21 cellular contexts compared by ENCODE assay signal in the genomic region with DNA sequence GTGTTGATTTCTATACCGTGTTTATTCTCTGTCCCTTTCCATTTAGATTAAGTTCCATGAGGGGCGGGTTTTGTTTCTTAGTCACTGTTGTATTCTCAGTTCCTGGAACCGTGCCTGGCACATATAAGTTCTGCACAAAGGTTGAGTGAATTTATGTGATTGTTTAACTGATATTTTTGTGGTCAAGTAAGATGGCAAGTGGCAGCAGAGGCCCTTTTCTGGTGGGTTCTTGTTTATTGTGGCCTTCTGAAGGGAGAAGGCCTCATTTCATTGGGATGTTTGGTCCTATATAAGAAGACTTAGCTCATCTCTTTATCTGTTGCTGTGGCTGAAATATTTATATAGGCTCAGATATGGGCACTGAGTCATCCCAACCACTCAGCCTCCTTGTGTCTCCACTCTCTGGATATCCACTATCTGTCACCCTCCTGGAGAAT.
A peak's percentile ranks its signal among the peaks of the same experiment; 100 is the strongest.
DNase-seq lines count a peak whose midpoint lies in the region; TF ChIP-seq lines count a peak whose summit lies in the region.
"Had no signal": no experiment of that assay in that cellular context is flagged by ENCODE, and none has a peak within 500 bp of the region (broad histone marks: within the 10 kb centered on the region; RNA-seq: fewer than 3 reads in every experiment).

No MANE protein-coding gene starts in this region.

- BruUV-seq in MCF 10A (replicated peaks; lab: Mats Ljungman, UMichigan) (no TSS peak), mammary epithelial cell (replicated peaks; lab: Mats Ljungman, UMichigan) (no TSS peak)

- no peak overlapping the region for H3K9ac ChIP-seq in mammary epithelial cell (ENCODE audit: insufficient read depth, low read length)
- H3K9ac ChIP-seq: neural progenitor cell had no signal

- no peak for TF ChIP-seq CTCF in MCF 10A (IDR thresholded peaks at IDR 0.05; ENCODE audit: unreplicated experiment)
- no peak for TF ChIP-seq CTCF in mammary epithelial cell (conservative IDR thresholded peaks at IDR 0.05 in 1 of 2, IDR thresholded peaks at IDR 0.05 in 1 of 2; ENCODE audit: extremely low read depth in 1 of 2, insufficient read depth in 1 of 2, low read depth in 1 of 2, low read length in 2 of 2)
- TF ChIP-seq CTCF in fibroblast of mammary gland (conservative IDR thresholded peaks at IDR 0.05; ENCODE audit: control insufficient read depth, insufficient read depth, low read depth, low read length): no peak

- no peak overlapping the region for H3K27ac Mint-ChIP-seq in MCF 10A (ENCODE audit: low read depth, unreplicated experiment)
- H3K27ac Mint-ChIP-seq: endodermal cell; GM23338; neural progenitor cell; stimulated activated naive B cell treated with anti-CD40 and anti-IgM and Interleukin-4, amounts not matched to agents 10 μg/mL and 1 μg/mL and 100 μg/mL, for 72 hours; T-helper 17 cell had no signal

- H3K27me3 ChIP-seq in mammary epithelial cell (ENCODE audit: insufficient read depth, low read length) (no peaks in the 10 kb centered on the region), SJSA1 (replicated peaks) (no peaks in the 10 kb centered on the region)
- H3K27me3 ChIP-seq: neural progenitor cell, tibial nerve had no signal

- WGBS in mammary epithelial cell (ENCODE audit: low coverage, missing lambda C conversion rate): 74% methylated on average over 3 of the region's 3 CpGs

- intact Hi-C loops in MCF 10A (cut with micrococcal nuclease): no loop called here
- intact Hi-C loops in mammary epithelial cell (cut with micrococcal nuclease): no loop called here
- intact Hi-C loops in posterior vena cava (cut with DNase I): no loop called here

- H3K4me2 ChIP-seq in mammary epithelial cell (ENCODE audit: insufficient read depth, low read depth, low read length): no peak overlapping the region
- H3K4me2 ChIP-seq: GM23338, neural progenitor cell had no signal

- no peaks in the 10 kb centered on the region for H3K4me1 ChIP-seq in mammary epithelial cell (ENCODE audit: insufficient read depth, low read length)
- peaks cover 26% of the 10 kb centered on the region for H3K4me1 ChIP-seq in SJSA1 (replicated peaks)
- H3K4me1 ChIP-seq: neural progenitor cell, tibial nerve had no signal

- H3K4me1 Mint-ChIP-seq in MCF 10A (ENCODE audit: insufficient read depth, unreplicated experiment): no peaks in the 10 kb centered on the region
- H3K4me1 Mint-ChIP-seq: endodermal cell; GM23338; stimulated activated naive B cell treated with anti-CD40 and anti-IgM and Interleukin-4, amounts not matched to agents 10 μg/mL and 1 μg/mL and 100 μg/mL, for 72 hours; T-helper 17 cell had no signal

- H3K36me3 ChIP-seq in mammary epithelial cell (ENCODE audit: insufficient read depth, low read length) (no peaks in the 10 kb centered on the region), SJSA1 (no peaks in the 10 kb centered on the region)
- H3K36me3 ChIP-seq: neural progenitor cell, tibial nerve had no signal

- POLR2A ChIA-PET in MCF 10A (lab: Yijun Ruan, JAX): no interaction called here

- H3K4me3 Mint-ChIP-seq in MCF 10A (ENCODE audit: unreplicated experiment): no peak overlapping the region
- H3K4me3 Mint-ChIP-seq: endodermal cell; GM23338; neural progenitor cell; stimulated activated naive B cell treated with anti-CD40 and anti-IgM and Interleukin-4, amounts not matched to agents 10 μg/mL and 1 μg/mL and 100 μg/mL, for 72 hours; T-helper 17 cell had no signal

- in situ Hi-C loops in mammary epithelial cell (cut with MboI; ENCODE audit: low sequenced_read_pairs in 2 of 2): no loop called here
- in situ Hi-C loops in G401 (cut with HindIII; ENCODE audit: low sequenced_read_pairs): no loop called here

- CTCF ChIA-PET in MCF 10A (lab: Yijun Ruan, JAX): no interaction called here
- CTCF ChIA-PET in mammary epithelial cell (lab: Charles Lee; ENCODE audit: low non-redundant PET): no interaction called here

- dilution Hi-C loops in mammary epithelial cell (cut with HindIII; ENCODE audit: low sequenced_read_pairs): no loop called here

- H3K9me3 Mint-ChIP-seq in MCF 10A (ENCODE audit: unreplicated experiment): no peaks in the 10 kb centered on the region
- H3K9me3 Mint-ChIP-seq: endodermal cell; GM23338; neural progenitor cell; stimulated activated naive B cell treated with anti-CD40 and anti-IgM and Interleukin-4, amounts not matched to agents 10 μg/mL and 1 μg/mL and 100 μg/mL, for 72 hours had no signal

- H3K27ac ChIP-seq in mammary epithelial cell (ENCODE audit: insufficient read depth, low read depth, low read length): no peak overlapping the region
- no peak overlapping the region for H3K27ac ChIP-seq in SJSA1
- H3K27ac ChIP-seq: C4-2B, neural progenitor cell, tibial nerve had no signal

- DNase-seq in MCF 10A (ENCODE audit: unreplicated experiment): peak; percentile 28
- DNase-seq in mammary epithelial cell: no peak
- DNase-seq in SJSA1 (ENCODE audit: low read depth in 1 of 2, low spot score in 2 of 2): peak; percentile 60 to 80
- peak; percentile 17 for DNase-seq in fibroblast of mammary gland (ENCODE audit: low read depth)
- no peak for DNase-seq in posterior vena cava (ENCODE audit: low spot score)
- no peak for DNase-seq in activated CD8-positive, alpha-beta memory T cell treated with anti-CD3 and anti-CD28 coated beads for 24 hours
- DNase-seq in T-helper 9 cell: no peak
- DNase-seq in G401 (ENCODE audit: low spot score): no peak
- DNase-seq: 8988T; activated CD4-positive, CD25-positive, alpha-beta regulatory T cell; endodermal cell; NCI-H2081; NCI-H510A; retina; Right ventricle myocardium superior; stimulated activated naive B cell treated with anti-CD40 and anti-IgM and Interleukin-4, amounts not matched to agents 10 μg/mL and 1 μg/mL and 100 μg/mL, for 72 hours; T-helper 17 cell had no signal

- H2AFZ ChIP-seq in mammary epithelial cell (ENCODE audit: low read depth, low read length): no peak overlapping the region
- H2AFZ ChIP-seq: GM23338, neural progenitor cell had no signal

- no peaks in the 10 kb centered on the region for H3K79me2 ChIP-seq in mammary epithelial cell (ENCODE audit: insufficient read depth, low read length)

- H3K4me3 ChIP-seq in mammary epithelial cell (replicated peaks in 1 of 3; ENCODE audit: insufficient read depth in 1 of 3, low read depth in 2 of 3, low read length in 3 of 3) (no peak overlapping the region), SJSA1 (no peak overlapping the region), fibroblast of mammary gland (ENCODE audit: control insufficient read depth, low read depth, low read length) (no peak overlapping the region)
- H3K4me3 ChIP-seq: GM23338, neural progenitor cell, tibial nerve had no signal

- H3K9me3 ChIP-seq in mammary epithelial cell (replicated peaks; ENCODE audit: insufficient read depth, low read length) (peaks cover 2% of the 10 kb centered on the region), SJSA1 (replicated peaks) (no peaks in the 10 kb centered on the region)
- H3K9me3 ChIP-seq: tibial nerve had no signal

- H3K27me3 Mint-ChIP-seq in MCF 10A (ENCODE audit: insufficient read depth, unreplicated experiment): no peaks in the 10 kb centered on the region
- H3K27me3 Mint-ChIP-seq: T-helper 17 cell had no signal

- H3K36me3 Mint-ChIP-seq in MCF 10A (ENCODE audit: insufficient read depth, unreplicated experiment): no peaks in the 10 kb centered on the region
- H3K36me3 Mint-ChIP-seq: neural progenitor cell; stimulated activated naive B cell treated with anti-CD40 and anti-IgM and Interleukin-4, amounts not matched to agents 10 μg/mL and 1 μg/mL and 100 μg/mL, for 72 hours had no signal

- no peaks in the 10 kb centered on the region for H4K20me1 ChIP-seq in mammary epithelial cell (ENCODE audit: insufficient read depth, low read length)

Comparison
In these comparisons a context has a peak if more than half of its experiments do, and no peak if none do; other contexts are left out.
1. DNase-seq: peak in MCF 10A (single experiment), SJSA1 (2 of 2) and fibroblast of mammary gland (single experiment); none in mammary epithelial cell (single experiment), posterior vena cava (single experiment), activated CD8-positive, alpha-beta memory T cell treated with anti-CD3 and anti-CD28 coated beads for 24 hours (single experiment), T-helper 9 cell (single experiment) and G401 (single experiment).